Comparison of ENCODE assay signal across 8 cellular contexts in genomic region chr7:25951414-25952276, GRCh38.
DNase-seq lines count a peak whose midpoint lies in the region; ATAC-seq and TF ChIP-seq lines count a peak whose summit lies in the region.

No MANE protein-coding gene starts in this region.

- ATAC-seq in CD4-positive, CD25-positive, alpha-beta regulatory T cell (ENCODE audit: low read depth in 2 of 2): no peak
- ATAC-seq in GM18861 (IDR thresholded peaks at IDR 0.05; ENCODE audit: unreplicated experiment) (peak; percentile 37), HG03103 (IDR thresholded peaks at IDR 0.05; ENCODE audit: low read depth, unreplicated experiment) (peak; percentile 42)

- POLR2A ChIA-PET in RWPE1 (lab: Yijun Ruan, JAX; ENCODE audit: low non-redundant PET): no interaction called here

- peak in 1 of 3 donors; percentile 9 for DNase-seq in CD4-positive, CD25-positive, alpha-beta regulatory T cell
- no peak for DNase-seq in RWPE1 (ENCODE audit: low spot score)
- DNase-seq in fibroblast of mammary gland (ENCODE audit: low read depth): no peak
- no peak for DNase-seq in prostate gland (ENCODE audit: low spot score)
- DNase-seq in NCI-H226: no peak
- no peak for DNase-seq in UCSD-AML1 (lab: John Stamatoyannopoulos, UW; ENCODE audit: unreplicated experiment)

- H3K36me3 ChIP-seq in CD4-positive, CD25-positive, alpha-beta regulatory T cell (ENCODE audit: control insufficient read depth, insufficient read depth, low read length): no peaks in the 10 kb centered on the region
- H3K36me3 ChIP-seq in prostate gland: no peaks in the 10 kb centered on the region

- peaks cover 0 to 3% (median 0%) of the 10 kb centered on the region in 7 donors for H3K9me3 Mint-ChIP-seq in CD4-positive, CD25-positive, alpha-beta regulatory T cell

- H3K4me3 Mint-ChIP-seq in CD4-positive, CD25-positive, alpha-beta regulatory T cell: peak overlapping the region; percentile 74 to 77 (median 76)

- CTCF ChIA-PET in RWPE1 (lab: Yijun Ruan, JAX): interaction anchor here (0.6 kb wide), 1 partner anchor 216 kb away, joined by 3 read pairs; no protein-coding TSS in a partner anchor

- no peaks in the 10 kb centered on the region for H3K27me3 Mint-ChIP-seq in CD4-positive, CD25-positive, alpha-beta regulatory T cell

- peak overlapping the region in 1 of 3 donors; percentile 20 for H3K27ac Mint-ChIP-seq in CD4-positive, CD25-positive, alpha-beta regulatory T cell

- H3K4me3 ChIP-seq in CD4-positive, CD25-positive, alpha-beta regulatory T cell (ENCODE audit: low read depth, low read length): peak overlapping the region; percentile 33
- H3K4me3 ChIP-seq in fibroblast of mammary gland (ENCODE audit: control insufficient read depth, low read depth, low read length): peak overlapping the region; percentile 47
- peak overlapping the region; percentile 63 to 84 for H3K4me3 ChIP-seq in prostate gland

- intact Hi-C loops in prostate gland (cut with DNase I): no loop called here

- TF ChIP-seq POLR2A in prostate gland (IDR thresholded peaks at IDR 0.05): peak; percentile 96

- H3K4me1 Mint-ChIP-seq in CD4-positive, CD25-positive, alpha-beta regulatory T cell: peaks cover 12 to 23% (median 16%) of the 10 kb centered on the region in 4 donors

- peak overlapping the region; percentile 58 for H3K27ac ChIP-seq in CD4-positive, CD25-positive, alpha-beta regulatory T cell (ENCODE audit: insufficient read depth, low read length, poor library complexity, severe bottlenecking)
- H3K27ac ChIP-seq in RWPE1 (peak overlapping the region; percentile 74), prostate gland (peak overlapping the region; percentile 87 to 90)

- peaks cover 21% of the 10 kb centered on the region for H3K4me1 ChIP-seq in CD4-positive, CD25-positive, alpha-beta regulatory T cell (ENCODE audit: control insufficient read depth, insufficient read depth, low read length, poor library complexity, severe bottlenecking)
- H3K4me1 ChIP-seq in prostate gland (replicated peaks): no peaks in the 10 kb centered on the region

- H3K9me3 ChIP-seq in CD4-positive, CD25-positive, alpha-beta regulatory T cell (ENCODE audit: control insufficient read depth in 2 of 2, low read length in 2 of 2): no peaks in the 10 kb centered on the region
- no peaks in the 10 kb centered on the region for H3K9me3 ChIP-seq in prostate gland

- 13% methylated on average over 31 of the region's 47 CpGs for WGBS in prostate gland

- H3K36me3 Mint-ChIP-seq in CD4-positive, CD25-positive, alpha-beta regulatory T cell: no peaks in the 10 kb centered on the region

- no peaks in the 10 kb centered on the region for H3K27me3 ChIP-seq in CD4-positive, CD25-positive, alpha-beta regulatory T cell (ENCODE audit: control insufficient read depth, insufficient read depth, low read length)
- no peaks in the 10 kb centered on the region for H3K27me3 ChIP-seq in prostate gland (replicated peaks; ENCODE audit: insufficient read depth)

- no peak for TF ChIP-seq CTCF in RWPE1 (conservative IDR thresholded peaks at IDR 0.05; ENCODE audit: low read depth)
- TF ChIP-seq CTCF in fibroblast of mammary gland (conservative IDR thresholded peaks at IDR 0.05; ENCODE audit: control insufficient read depth, insufficient read depth, low read depth, low read length): no peak
- TF ChIP-seq CTCF in prostate gland (IDR thresholded peaks at IDR 0.05): no peak

Comparison
In these comparisons a context has a peak if more than half of its experiments do, and no peak if none do; other contexts are left out.
1. ATAC-seq: peak in GM18861 (single experiment) and HG03103 (single experiment); none in CD4-positive, CD25-positive, alpha-beta regulatory T cell (0 of 2).
2. Peak in every context shown above with its lines, with median percentiles within 50 percentile points of each other: H3K27ac ChIP-seq and H3K4me3 ChIP-seq.